ENCODE assay signal across 18 cellular contexts in the genomic region with DNA sequence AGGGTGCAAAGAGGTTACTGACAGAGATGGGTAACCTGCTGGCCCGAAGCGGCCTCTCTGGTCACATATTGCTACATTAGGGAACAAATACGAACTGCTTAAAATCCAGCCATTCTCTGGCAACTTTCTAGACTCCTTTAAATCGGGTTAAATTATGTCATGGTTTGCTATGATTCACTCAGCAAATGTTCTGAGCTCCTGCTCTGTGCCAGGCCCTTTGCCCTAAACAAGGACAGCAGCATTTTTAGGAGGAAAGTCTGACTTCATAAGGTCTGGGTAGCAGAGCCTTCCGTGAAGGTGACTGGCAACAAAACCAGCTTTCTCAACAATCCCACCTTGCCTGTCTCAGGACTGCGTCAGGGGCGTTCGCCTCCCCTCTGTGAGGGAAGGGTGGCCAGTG. TPM values are rescaled to one million over a fixed set of nuclear protein-coding genes. Genes with fewer than 3 reads are reported as not detected.
"Had no signal": no experiment of that assay in that cellular context is flagged by ENCODE, and none has a peak within 500 bp of the region (broad histone marks: within the 10 kb centered on the region; RNA-seq: fewer than 3 reads in every experiment).

No MANE protein-coding gene starts in this region.

- H3K9me3 ChIP-seq: gastroesophageal sphincter, lower lobe of right lung, right atrium auricular region, tibial artery had no signal

- ATAC-seq: activated CD4-positive, alpha-beta T cell treated with anti-CD3 and anti-CD28 coated beads for 36 hours; activated T-cell treated with anti-CD3 and anti-CD28 coated beads, Interleukin-2, amount 50 U/mL, for 72 hours; gastroesophageal sphincter; lower lobe of right lung; naive thymus-derived CD4-positive, alpha-beta T cell had no signal

- H3K36me3 ChIP-seq: cardiac muscle cell, gastroesophageal sphincter, lower lobe of right lung, right atrium auricular region, tibial artery had no signal

- DNase-seq: activated CD4-positive, alpha-beta memory T cell treated with anti-CD3 and anti-CD28 coated beads, Interleukin-2, amount 10 ng/mL, durations not matched to agents 7 days and 5 days; activated CD4-positive, alpha-beta T cell treated with anti-CD3 and anti-CD28 coated beads for 36 hours; activated CD8-positive, alpha-beta memory T cell treated with anti-CD3 and anti-CD28 coated beads, Interleukin-2, amount 50 U/mL, for 4 hours; activated gamma-delta T cell treated with Interleukin-2 at 50 U/mL for 16 hours; activated naive CD8-positive, alpha-beta T cell treated with anti-CD3 and anti-CD28 coated beads for 36 hours; activated T-cell treated with anti-CD3 and anti-CD28 coated beads, Interleukin-2, amount 50 U/mL, for 72 hours; anterior cingulate cortex; kidney glomerular epithelial cell; lower lobe of right lung; naive thymus-derived CD4-positive, alpha-beta T cell; posterior cingulate gyrus; small intestine; T1000; tibial artery had no signal

- H3K4me3 ChIP-seq: cardiac muscle cell, gastroesophageal sphincter, lower lobe of right lung, right atrium auricular region, tibial artery had no signal

- H3K27me3 ChIP-seq: cardiac muscle cell, gastroesophageal sphincter, right atrium auricular region, tibial artery had no signal

RNA-seq across cellular contexts. Expression of a gene that starts 15.4 kb away (rescaled TPM):
- total RNA-seq: activated CD4-positive, alpha-beta memory T cell treated with anti-CD3 and anti-CD28 coated beads, Interleukin-2, amount 10 ng/mL, durations not matched to agents 7 days and 5 days; activated CD4-positive, alpha-beta T cell treated with anti-CD3 and anti-CD28 coated beads for 36 hours; activated naive CD8-positive, alpha-beta T cell treated with anti-CD3 and anti-CD28 coated beads for 36 hours; activated T-cell treated with anti-CD3 and anti-CD28 coated beads, Interleukin-2, amount 50 U/mL, for 72 hours; cardiac muscle cell; endothelial cell of umbilical vein; gastroesophageal sphincter; lower lobe of right lung; naive thymus-derived CD4-positive, alpha-beta T cell; right atrium auricular region had no signal
